In the genomic region with DNA sequence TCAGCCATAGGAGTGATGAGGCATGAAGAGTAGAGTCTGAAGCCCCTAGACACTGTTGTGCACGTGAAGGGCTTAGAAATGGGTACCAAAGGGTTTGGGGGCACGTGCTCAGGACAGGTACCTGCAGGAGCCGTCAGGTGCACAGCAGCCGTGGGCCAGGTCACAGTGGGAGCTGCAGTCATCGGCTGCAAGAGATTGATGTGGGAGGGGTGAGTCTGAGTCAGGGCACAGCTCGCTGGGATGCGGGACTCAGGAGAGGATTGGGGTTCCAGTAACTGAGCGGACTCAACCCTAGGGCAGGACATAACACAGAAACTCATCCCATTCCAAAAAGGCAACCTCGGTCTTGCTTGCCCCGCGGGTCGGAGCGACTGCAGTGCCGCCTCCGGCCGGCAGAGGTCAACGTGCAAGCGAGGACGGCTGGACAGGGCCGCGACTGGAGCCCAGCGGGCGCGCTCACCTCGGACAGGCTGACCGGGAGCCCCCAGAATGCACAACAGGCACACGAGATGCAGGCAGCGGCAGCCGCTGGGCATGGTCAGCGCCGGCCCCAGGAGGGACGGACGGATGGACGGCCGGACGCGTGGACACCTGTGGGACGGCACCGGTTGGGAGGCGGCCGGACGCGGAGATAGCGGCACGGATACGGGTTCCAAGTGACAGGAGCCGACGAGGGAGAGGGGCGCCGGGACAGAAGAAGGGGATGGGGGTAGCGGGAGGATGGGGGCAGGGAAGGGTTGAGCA, we compare ENCODE assay signal across 8 cellular contexts. TPM values are rescaled to one million over a fixed set of nuclear protein-coding genes. Genes with fewer than 3 reads are reported as not detected.
DNase-seq lines count a peak whose midpoint lies in the region; ATAC-seq, FAIRE-seq and TF ChIP-seq lines count a peak whose summit lies in the region.

No MANE protein-coding gene starts in this region.

- H3K79me2 ChIP-seq in Loucy (ENCODE audit: insufficient read depth, low read length): no peaks in the 10 kb centered on the region

- H3K36me3 ChIP-seq in Loucy (ENCODE audit: insufficient read depth, low read length) (no peaks in the 10 kb centered on the region), adipocyte (ENCODE audit: control insufficient read depth, insufficient read depth, low read length, severe bottlenecking) (peaks cover 28% of the 10 kb centered on the region), pancreas (peaks cover 0 to 18% (median 0%) of the 10 kb centered on the region in 3 donors), thymus (ENCODE audit: control insufficient read depth, insufficient read depth) (peaks cover 29% of the 10 kb centered on the region)

- H2AFZ ChIP-seq in Loucy (ENCODE audit: low read length): peak overlapping the region; percentile 1; the same call in 1 of the 2 replicates

- H3K9ac ChIP-seq in Loucy (ENCODE audit: low read depth, low read length, poor library complexity, severe bottlenecking) (no peak overlapping the region), adipocyte (ENCODE audit: low read length) (no peak overlapping the region)

- H3K9me2 ChIP-seq in Loucy (replicated peaks; ENCODE audit: low read depth, low read length): no peaks in the 10 kb centered on the region

- H3K27me3 ChIP-seq in Loucy (ENCODE audit: insufficient read depth, low read length, poor library complexity, severe bottlenecking) (no peaks in the 10 kb centered on the region), adipocyte (replicated peaks; ENCODE audit: control insufficient read depth, insufficient read depth, low read length) (peaks cover 11% of the 10 kb centered on the region), pancreas (peaks cover 0 to 3% (median 0%) of the 10 kb centered on the region in 4 donors), thymus (ENCODE audit: control insufficient read depth, insufficient read depth) (peaks cover 4% of the 10 kb centered on the region)

- H3K4me1 ChIP-seq in Loucy (ENCODE audit: insufficient read depth, low read length, poor library complexity, severe bottlenecking): no peaks in the 10 kb centered on the region
- H3K4me1 ChIP-seq in adipocyte (ENCODE audit: control insufficient read depth, insufficient read depth, low read length): peaks cover 3% of the 10 kb centered on the region
- peaks cover 0 to 3% (median 0%) of the 10 kb centered on the region in 3 donors for H3K4me1 ChIP-seq in pancreas
- H3K4me1 ChIP-seq in thymus (ENCODE audit: control insufficient read depth, insufficient read depth, low read length): no peaks in the 10 kb centered on the region

- intact Hi-C loops in cardiac septum (cut with DNase I): loop anchor here (2.0 to 10.0 kb wide), 3 partner anchors 42 to 70 kb away; no protein-coding TSS in a partner anchor
- intact Hi-C loops in pancreas (cut with DNase I): loop anchor here in 2 of 3 donors (5.0 to 10.0 kb wide), 2 partner anchors 50 to 53 kb away; no protein-coding TSS in a partner anchor

- H4K20me1 ChIP-seq in Loucy (ENCODE audit: insufficient read depth, low read length, poor library complexity, severe bottlenecking): no peaks in the 10 kb centered on the region

- H3K27ac ChIP-seq in pancreas: no peak overlapping the region
- H3K27ac ChIP-seq in thymus (ENCODE audit: low read depth): no peak overlapping the region

- H3K9me3 ChIP-seq in Loucy (ENCODE audit: insufficient read depth, low read depth, low read length) (no peaks in the 10 kb centered on the region), adipocyte (ENCODE audit: control insufficient read depth, low read length) (no peaks in the 10 kb centered on the region), pancreas (no peaks in the 10 kb centered on the region), thymus (ENCODE audit: control insufficient read depth) (peaks cover 2% of the 10 kb centered on the region)

- WGBS in pancreas, 2 donors: 4% methylated on average over 51 of the region's 51 CpGs
- WGBS in thymus: 10% methylated on average over 51 of the region's 51 CpGs

- peak overlapping the region; percentile 50 for H3K4me2 ChIP-seq in Loucy (ENCODE audit: low read depth, low read length, poor library complexity, severe bottlenecking)

- FAIRE-seq in pancreas (lab: Jason Lieb, UNC): no peak

- no peaks in the 10 kb centered on the region for H3F3A ChIP-seq in Loucy (ENCODE audit: low read depth)

- DNase-seq in NCI-H1436 (lab: John Stamatoyannopoulos, UW) (peak; percentile 31), NCI-H1436 treated with DMSO at 0.1 percent for 48 hours (lab: John Stamatoyannopoulos, UW) (no peak), T follicular helper cell (ENCODE audit: low read depth) (peak; percentile 39), adipocyte (ENCODE audit: low read depth) (peak; percentile 94), cardiac septum (ENCODE audit: low spot score) (peak; percentile 95), pancreas (peak; percentile 71 to 96 (median 86))

- peak; percentile 88 to 97 (median 96) for ATAC-seq in pancreas

- TF ChIP-seq CTCF in Loucy (conservative IDR thresholded peaks at IDR 0.05; ENCODE audit: low read length) (peak; percentile 60), pancreas (IDR thresholded peaks at IDR 0.05) (peak; percentile 88 to 96 (median 95))

- H3K4me3 ChIP-seq in Loucy (ENCODE audit: low read length, poor library complexity, severe bottlenecking): peak overlapping the region; percentile 57
- peak overlapping the region; percentile 68 for H3K4me3 ChIP-seq in adipocyte (ENCODE audit: low read length)
- H3K4me3 ChIP-seq in pancreas: peak overlapping the region; percentile 21 to 59 (median 40)
- H3K4me3 ChIP-seq in thymus (ENCODE audit: low read length): peak overlapping the region; percentile 67

RNA-seq across cellular contexts. Expression of gene DLK2, which starts 0.9 kb away (rescaled TPM):
- total RNA-seq in cardiac septum (2.9 TPM), pancreas (1 to 10 TPM in 1 of 6 donors, under 1 TPM in 3, not detected in 2; 0.22 to 1.1 (median 0.34) TPM)
- polyA plus RNA-seq in pancreas (under 1 TPM; 0.26 to 0.30 TPM), thymus (10.0 TPM)

RNA-seq across cellular contexts. Expression of gene TJAP1, which starts 22.9 kb away (rescaled TPM):
- 25.1 TPM for total RNA-seq in cardiac septum
- total RNA-seq in pancreas: 10 to 100 TPM; 12.9 to 26.7 (median 15.4) TPM
- 10 to 100 TPM; 43.9 to 44.5 TPM for polyA plus RNA-seq in pancreas
- polyA plus RNA-seq in thymus: 32.1 TPM

RNA-seq across cellular contexts. Expression of gene ABCC10, which starts 27.1 kb away (rescaled TPM):
- total RNA-seq in cardiac septum (9.3 TPM), pancreas (10 to 100 TPM; 14.0 to 21.8 (median 18.3) TPM)
- polyA plus RNA-seq in pancreas (10 to 100 TPM; 40.1 to 54.8 TPM), thymus (47.6 TPM)

RNA-seq across cellular contexts. Expression of gene LRRC73, which starts 55.7 kb away (rescaled TPM):
- total RNA-seq in cardiac septum: 1.5 TPM
- 1 to 10 TPM in 1 of 6 donors, under 1 TPM in 5; 0.60 to 1.1 (median 0.82) TPM for total RNA-seq in pancreas
- polyA plus RNA-seq in pancreas: 1 to 10 TPM in 1 of 2 donors, under 1 TPM in 1; 0.38 to 1.5 TPM
- 0.11 TPM for polyA plus RNA-seq in thymus
